Comparison of ENCODE assay signal across 1 cellular context in the genomic region with DNA sequence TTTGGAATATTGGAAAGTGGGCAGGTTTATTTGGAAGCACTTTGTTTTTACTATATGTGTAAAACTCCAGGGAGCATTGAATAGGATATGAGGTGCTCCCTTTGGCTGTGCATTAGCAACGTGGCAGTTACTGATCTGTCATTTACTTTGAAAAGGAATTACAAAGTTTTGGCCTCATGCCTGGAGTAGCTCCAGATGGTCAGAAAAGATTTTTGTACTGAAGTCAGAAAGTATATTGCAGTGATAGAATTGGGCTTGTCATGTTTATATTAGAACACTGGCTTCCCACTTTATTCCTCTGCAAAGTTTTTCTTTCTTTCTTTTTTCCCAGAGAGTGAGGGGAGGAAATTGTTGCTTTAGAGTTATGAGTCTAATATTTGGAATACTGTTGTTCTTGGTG.
TF ChIP-seq lines count a peak whose summit lies in the region.

No MANE protein-coding gene starts in this region.

TF ChIP-seq in IMR-90, 13 proteins besides CTCF, POLR2A, EP300 and RAD21 (continued from another document):
- TF ChIP-seq USF2 (IDR thresholded peaks at IDR 0.05; ENCODE audit: low read depth, low read length), result no peak
